In genomic region chr2:168482952-168483831, GRCh38 we compare ENCODE assay signal across 1 cellular context.
TF ChIP-seq lines count a peak whose summit lies in the region.

No MANE protein-coding gene starts in this region.

TF ChIP-seq in GM12878, 131 proteins besides CTCF, POLR2A, EP300 and RAD21:
- TF ChIP-seq DPF2 (IDR thresholded peaks at IDR 0.05) (no peak), ZBTB11 (CRISPR knock-in tag; IDR thresholded peaks at IDR 0.05) (no peak), CREB1 (IDR thresholded peaks at IDR 0.05; ENCODE audit: low read depth) (no peak), USF1 (IDR thresholded peaks at IDR 0.05; ENCODE audit: borderline replicate concordance, extremely low read length, insufficient read depth, low read depth, low read length) (no peak), MAX (IDR thresholded peaks at IDR 0.05; ENCODE audit: low read depth, low read length) (no peak), CBX3 (IDR thresholded peaks at IDR 0.05; ENCODE audit: borderline replicate concordance, low read depth) (no peak), RCOR1 (conservative IDR thresholded peaks at IDR 0.05; ENCODE audit: low read depth, low read length) (no peak), MTA3 (IDR thresholded peaks at IDR 0.05; ENCODE audit: borderline replicate concordance, low read length) (no peak), EGR1 (IDR thresholded peaks at IDR 0.05; ENCODE audit: borderline replicate concordance in 1 of 2, low read depth in 2 of 2, low read length in 2 of 2) (no peak), ZNF217 (IDR thresholded peaks at IDR 0.05) (no peak), MYC (IDR thresholded peaks at IDR 0.05; ENCODE audit: insufficient read depth, insufficient read length, insufficient replicate concordance, low read length, severe bottlenecking) (no peak), ZNF207 (IDR thresholded peaks at IDR 0.05; ENCODE audit: borderline replicate concordance) (no peak), ZNF24 (IDR thresholded peaks at IDR 0.05) (no peak)
TF ChIP-seq in GM12878: peak in this region for 0.
